ENCODE assay signal across 15 cellular contexts in the genomic region with DNA sequence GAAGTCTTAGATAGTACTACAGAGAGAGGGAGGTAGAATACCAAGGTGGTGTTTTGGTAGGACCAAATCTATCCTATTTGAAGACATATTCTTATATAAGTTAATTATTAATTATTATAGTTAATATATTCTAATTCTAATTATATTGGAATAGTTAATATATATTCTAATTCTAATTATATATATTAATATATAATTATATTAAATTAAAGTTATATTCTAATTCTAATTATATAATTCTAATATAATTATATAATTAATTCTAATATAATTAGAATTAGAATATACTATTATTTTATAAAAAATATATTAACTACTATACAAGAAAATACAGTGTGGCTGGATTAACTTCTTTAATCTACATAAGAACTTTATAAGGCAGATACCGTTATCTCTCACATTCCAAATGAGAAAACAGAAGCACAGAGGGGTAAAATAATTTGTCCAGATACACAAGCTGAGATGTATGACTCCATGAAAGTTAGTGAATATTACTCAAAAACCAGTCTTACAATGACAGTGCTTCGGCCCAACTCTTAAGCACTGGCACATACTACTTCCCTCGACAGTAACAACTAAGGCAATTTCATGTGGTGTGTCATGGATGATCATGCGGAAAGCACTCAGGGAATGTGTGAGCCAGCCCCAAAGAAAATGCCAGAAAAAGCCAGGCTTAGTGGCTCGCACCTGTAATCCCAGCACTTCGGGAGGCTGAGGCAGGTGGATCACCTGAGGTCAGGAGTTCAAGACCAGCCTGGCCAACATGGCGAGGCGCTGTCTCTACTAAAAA. TPM values are rescaled to one million over a fixed set of nuclear protein-coding genes. Genes with fewer than 3 reads are reported as not detected.
DNase-seq lines count a peak whose midpoint lies in the region; ATAC-seq and TF ChIP-seq lines count a peak whose summit lies in the region.
"Had no signal": no experiment of that assay in that cellular context is flagged by ENCODE, and none has a peak within 500 bp of the region (broad histone marks: within the 10 kb centered on the region; RNA-seq: fewer than 3 reads in every experiment).

No MANE protein-coding gene starts in this region.

- H3K14ac ChIP-seq in trophoblast cell (ENCODE audit: low read length), result no peak overlapping the region

- intact Hi-C loops in heart left ventricle (cut with DNase I), result loop anchor here in 3 of 10 donors (5.0 to 10.0 kb wide), 3 partner anchors 288 to 1031 kb away; no protein-coding TSS in a partner anchor

- no peak overlapping the region for H2BK12ac ChIP-seq in trophoblast cell (ENCODE audit: low read length)

- H3K79me2 ChIP-seq in GM23248 (ENCODE audit: insufficient read depth) (no peaks in the 10 kb centered on the region), trophoblast cell (ENCODE audit: control insufficient read depth, insufficient read depth, low read length, poor library complexity) (no peaks in the 10 kb centered on the region), Karpas-422 (ENCODE audit: low read length) (0 out of 2 replicates have a peak, but pooled peaks cover 3% of the 10 kb centered on the region)

- no peak for TF ChIP-seq POLR2A in heart left ventricle (IDR thresholded peaks at IDR 0.05)

- H2AK5ac ChIP-seq in trophoblast cell (ENCODE audit: low read length), result no peak overlapping the region

- in situ Hi-C loops in GM23248 (cut with MboI), result loop anchor here (25.0 kb wide), 1 partner anchor 1023 kb away; no protein-coding TSS in a partner anchor
- in situ Hi-C loops in GM13976 (cut with MboI; ENCODE audit: low sequenced_read_pairs, unreplicated experiment), result no loop called here

- ATAC-seq in foreskin keratinocyte (peak; percentile 33), heart left ventricle (no peak)
- ATAC-seq: activated CD4-positive, CD25-positive, alpha-beta regulatory T cell treated with anti-CD3 and anti-CD28 coated beads, Interleukin-2, amount 50 U/mL, for 24 hours; T-cell had no signal

- H2BK5ac ChIP-seq in trophoblast cell (ENCODE audit: low read depth, low read length, poor library complexity), result no peak overlapping the region

- H3K27me3 ChIP-seq in GM23248 (replicated peaks; ENCODE audit: insufficient read depth), result no peaks in the 10 kb centered on the region
- H3K27me3 ChIP-seq in adipocyte (replicated peaks; ENCODE audit: control insufficient read depth, insufficient read depth, low read length), result no peaks in the 10 kb centered on the region
- no peaks in the 10 kb centered on the region for H3K27me3 ChIP-seq in foreskin keratinocyte
- no peaks in the 10 kb centered on the region for H3K27me3 ChIP-seq in trophoblast cell (ENCODE audit: insufficient read depth, low read length)
- H3K27me3 ChIP-seq in Karpas-422 (ENCODE audit: low read length), result no peaks in the 10 kb centered on the region
- H3K27me3 ChIP-seq in heart left ventricle, result no peaks in the 10 kb centered on the region
- H3K27me3 ChIP-seq: dorsolateral prefrontal cortex had no signal

- WGBS in GM23248 (ENCODE audit: low coverage in 1 of 2, low lambda C conversion rate in 2 of 2, missing lambda C conversion rate in 2 of 2), 2 experiments, result 56 to 57% methylated on average over 8 of the region's 8 CpGs
- WGBS in trophoblast cell (ENCODE audit: extremely low coverage, insufficient coverage, insufficient read length), result no CpG with 5 or more reads among the region's 8 CpGs
- 94 to 95% (median 95%) methylated on average over 8 of the region's 8 CpGs for WGBS in heart left ventricle, 4 donors

- H4K8ac ChIP-seq in trophoblast cell (ENCODE audit: low read depth, low read length), result no peak overlapping the region

- H3K4me2 ChIP-seq in GM23248 (ENCODE audit: unreplicated experiment) (no peak overlapping the region), trophoblast cell (ENCODE audit: low read length) (no peak overlapping the region), Karpas-422 (ENCODE audit: low read depth, low read length, poor library complexity, severe bottlenecking) (no peak overlapping the region)

- H2BK120ac ChIP-seq in trophoblast cell (ENCODE audit: insufficient read depth, low read length, poor library complexity), result no peak overlapping the region

- no peaks in the 10 kb centered on the region for H3K79me1 ChIP-seq in trophoblast cell (ENCODE audit: low read length)

- H3K4me1 ChIP-seq in GM23248 (ENCODE audit: insufficient read depth), result peaks cover 24% of the 10 kb centered on the region
- H3K4me1 ChIP-seq in adipocyte (ENCODE audit: control insufficient read depth, insufficient read depth, low read length), result peaks cover 10% of the 10 kb centered on the region
- H3K4me1 ChIP-seq in foreskin keratinocyte, result no peaks in the 10 kb centered on the region
- peaks cover 0 to 3% of the 10 kb centered on the region in 2 experiments for H3K4me1 ChIP-seq in trophoblast cell (ENCODE audit: control insufficient read depth in 1 of 2, insufficient read depth in 2 of 2, low read length in 2 of 2)
- H3K4me1 ChIP-seq in Karpas-422 (ENCODE audit: low read length), result no peaks in the 10 kb centered on the region
- H3K4me1 ChIP-seq in heart left ventricle, result peaks cover 0 to 10% (median 5%) of the 10 kb centered on the region in 12 donors

- H4K12ac ChIP-seq in trophoblast cell (ENCODE audit: low read depth, low read length), result no peak overlapping the region

- H3K36me3 ChIP-seq in GM23248 (ENCODE audit: low read depth), result no peaks in the 10 kb centered on the region
- no peaks in the 10 kb centered on the region for H3K36me3 ChIP-seq in adipocyte (ENCODE audit: control insufficient read depth, insufficient read depth, low read length, severe bottlenecking)
- no peaks in the 10 kb centered on the region for H3K36me3 ChIP-seq in trophoblast cell (ENCODE audit: control insufficient read depth in 1 of 2, insufficient read depth in 2 of 2, low read length in 2 of 2)
- H3K36me3 ChIP-seq in Karpas-422 (ENCODE audit: insufficient read depth, low read length), result no peaks in the 10 kb centered on the region
- no peaks in the 10 kb centered on the region for H3K36me3 ChIP-seq in heart left ventricle

- H3F3A ChIP-seq in GM23248 (ENCODE audit: insufficient read depth), result peaks cover 13% of the 10 kb centered on the region; the same call in 1 of the 2 replicates

- H4K20me1 ChIP-seq in GM23248 (ENCODE audit: insufficient read depth), result no peaks in the 10 kb centered on the region
- no peaks in the 10 kb centered on the region for H4K20me1 ChIP-seq in Karpas-422 (ENCODE audit: insufficient read depth, low read depth, low read length)

- H3K9me3 ChIP-seq in GM23248 (ENCODE audit: low read depth), result no peaks in the 10 kb centered on the region
- H3K9me3 ChIP-seq in adipocyte (ENCODE audit: control insufficient read depth, low read length), result no peaks in the 10 kb centered on the region
- H3K9me3 ChIP-seq in trophoblast cell (ENCODE audit: insufficient read depth, low read depth, low read length), result no peaks in the 10 kb centered on the region
- no peaks in the 10 kb centered on the region for H3K9me3 ChIP-seq in Karpas-422 (ENCODE audit: low read length)
- H3K9me3 ChIP-seq in heart left ventricle, result no peaks in the 10 kb centered on the region

- DNase-seq in GM23248 (peak; percentile 81), adipocyte (ENCODE audit: low read depth) (peak; percentile 36), foreskin keratinocyte (peak in 1 of 2 donors; percentile 65), trophoblast cell (peak; percentile 73 to 86), Kasumi-1 (lab: John Stamatoyannopoulos, UW) (no peak), Karpas-422 (no peak), GM13976 (ENCODE audit: low spot score) (no peak), heart left ventricle (no peak)
- DNase-seq: activated effector memory CD4-positive, alpha-beta T cell treated with anti-CD3 and anti-CD28 coated beads, Interleukin-2, amount 50 U/mL, for 16 hours; DMS79; dorsolateral prefrontal cortex; NCI-H1105; stimulated activated CD4-positive, alpha-beta T cell treated with anti-CD3 and anti-CD28 coated beads, Interleukin-4, amount 100 ng/mL, for 4 hours; T-cell had no signal

- no peak overlapping the region for H3K9ac ChIP-seq in GM23248
- H3K9ac ChIP-seq in adipocyte (ENCODE audit: low read length), result no peak overlapping the region
- no peak overlapping the region for H3K9ac ChIP-seq in trophoblast cell (ENCODE audit: low read length)
- H3K9ac ChIP-seq in Karpas-422 (ENCODE audit: low read length), result no peak overlapping the region

- no peak overlapping the region for H4K91ac ChIP-seq in trophoblast cell (ENCODE audit: low read depth, low read length)

- no peak overlapping the region for H3K27ac ChIP-seq in GM23248
- no peak overlapping the region for H3K27ac ChIP-seq in foreskin keratinocyte
- H3K27ac ChIP-seq in trophoblast cell (ENCODE audit: low read depth, low read length), result no peak overlapping the region
- no peak overlapping the region for H3K27ac ChIP-seq in Karpas-422 (ENCODE audit: low read length)
- no peak overlapping the region for H3K27ac ChIP-seq in heart left ventricle

- TF ChIP-seq CTCF in foreskin keratinocyte (conservative IDR thresholded peaks at IDR 0.05) (no peak), GM13976 (IDR thresholded peaks at IDR 0.05; ENCODE audit: borderline replicate concordance, control extremely low read depth, extremely low read depth, insufficient read depth, missing control alignments) (no peak), heart left ventricle (IDR thresholded peaks at IDR 0.05) (no peak)

- H3K9me2 ChIP-seq in GM23248 (ENCODE audit: insufficient read depth), result no peaks in the 10 kb centered on the region
- H3K9me2 ChIP-seq in Karpas-422 (replicated peaks; ENCODE audit: insufficient read depth, low read length), result no peaks in the 10 kb centered on the region

- H3K4me3 ChIP-seq in GM23248 (no peak overlapping the region), adipocyte (ENCODE audit: low read length) (no peak overlapping the region), trophoblast cell (ENCODE audit: low read depth, low read length) (no peak overlapping the region), Karpas-422 (ENCODE audit: low read length) (no peak overlapping the region), heart left ventricle (no peak overlapping the region)
- H3K4me3 ChIP-seq: dorsolateral prefrontal cortex had no signal

- H2AFZ ChIP-seq in GM23248, result no peak overlapping the region
- H2AFZ ChIP-seq in trophoblast cell (ENCODE audit: insufficient read depth, low read length, poor library complexity), result no peak overlapping the region
- no peak overlapping the region for H2AFZ ChIP-seq in Karpas-422 (ENCODE audit: low read length)

- H3K4ac ChIP-seq in trophoblast cell (ENCODE audit: low read depth, low read length), result no peak overlapping the region

- no peak overlapping the region for H3K23ac ChIP-seq in trophoblast cell (ENCODE audit: low read length)

- no peak overlapping the region for H3K18ac ChIP-seq in trophoblast cell (ENCODE audit: low read length)

RNA-seq across cellular contexts. Expression of a gene that starts 42.6 kb away (rescaled TPM):
- total RNA-seq in GM23248 (2014; rRNA removed; shearing (Covaris generic)), result 1.6 TPM in 1 of 2 replicates, not detected in the other
- polyA plus RNA-seq in GM23248 (2016; fragmentation: Nextera tagmentation; extraction: Ambion mirVana) (0.75 and 0.98 TPM in 2 replicates), foreskin keratinocyte (0.41 and 0.50 TPM in 2 replicates), heart left ventricle (1 to 10 TPM; 1.0 to 1.6 TPM)
- total RNA-seq in foreskin keratinocyte (1.1 and 1.4 TPM in 2 replicates), heart left ventricle (1 to 10 TPM in 8 of 9 donors, under 1 TPM in 1; 0.44 to 5.7 (median 1.9) TPM)
- polyA plus RNA-seq in trophoblast cell (2013), result 0.86 and 1.0 TPM in 2 replicates
- 4.0 and 5.6 TPM in 2 replicates for total RNA-seq in Karpas-422 (2014; rRNA removed; shearing (Covaris generic); ENCODE audit: low replicate concordance)

Comparison
In these comparisons a context has a peak if more than half of its experiments do, and no peak if none do; other contexts are left out.
1. DNase-seq: peak in GM23248 (single experiment), adipocyte (single experiment) and trophoblast cell (2 of 2); none in Kasumi-1 (0 of 2), Karpas-422 (single experiment), GM13976 (single experiment) and heart left ventricle (0 of 5).